ENCODE assay signal across 10 cellular contexts in the genomic region with DNA sequence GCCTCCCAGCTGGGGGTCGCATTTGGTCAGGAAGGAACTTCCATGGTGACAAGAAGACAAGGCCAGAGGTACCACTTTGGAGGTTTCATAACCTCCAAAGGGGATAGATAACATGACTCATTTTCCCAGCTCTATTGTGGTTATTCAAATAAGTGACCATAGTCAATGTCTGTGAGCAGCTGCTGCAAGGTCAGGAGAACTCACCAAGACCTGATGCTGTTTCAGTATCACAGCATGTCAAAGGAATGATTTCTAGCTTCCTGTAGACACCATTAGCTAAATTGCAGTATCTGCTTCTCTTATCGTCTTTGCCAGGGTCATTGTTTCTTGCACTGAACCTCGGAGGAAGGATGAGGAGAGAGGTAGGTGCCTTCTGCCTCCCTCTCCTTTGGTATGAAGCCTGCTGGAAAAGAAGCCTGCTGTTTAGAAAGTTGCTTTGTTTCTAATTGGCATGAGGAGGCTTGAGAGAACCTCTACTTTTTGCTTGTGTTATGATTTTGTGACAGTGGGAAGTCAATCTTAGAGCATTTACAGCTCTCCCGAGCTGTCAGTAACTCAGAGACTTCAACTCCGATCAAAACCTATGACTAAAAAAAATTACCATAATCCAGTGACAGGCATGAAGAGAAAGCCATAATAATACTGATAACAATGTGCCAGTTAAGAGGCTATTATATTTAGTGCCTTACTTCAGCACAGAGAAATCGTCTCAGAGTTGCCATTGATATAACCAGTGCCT. TPM values are rescaled to one million over a fixed set of nuclear protein-coding genes. Genes with fewer than 3 reads are reported as not detected.
A peak's percentile ranks its signal among the peaks of the same experiment; 100 is the strongest.
DNase-seq lines count a peak whose midpoint lies in the region; ATAC-seq lines count a peak whose summit lies in the region.
"Had no signal": no experiment of that assay in that cellular context is flagged by ENCODE, and none has a peak within 500 bp of the region (broad histone marks: within the 10 kb centered on the region; RNA-seq: fewer than 3 reads in every experiment).

No MANE protein-coding gene starts in this region.

- H4K5ac ChIP-seq in mesendoderm (ENCODE audit: low read length): no peak overlapping the region

- H3K56ac ChIP-seq in mesendoderm (ENCODE audit: low read length): no peak overlapping the region

- H2BK5ac ChIP-seq in mesendoderm (ENCODE audit: low read length): no peak overlapping the region

- H3K4me3 Mint-ChIP-seq in activated CD8-positive, alpha-beta memory T cell treated with anti-CD3 and anti-CD28 coated beads, Interleukin-2, amount 10 ng/mL, durations not matched to agents 7 days and 5 days: no peak overlapping the region
- H3K4me3 Mint-ChIP-seq: activated CD4-positive, alpha-beta T cell treated with anti-CD3 and anti-CD28 coated beads, Interleukin-2, amount 10 ng/mL, durations not matched to agents 7 days and 5 days had no signal

- H3K18ac ChIP-seq in mesendoderm (ENCODE audit: low read length): no peak overlapping the region

- H2BK120ac ChIP-seq in mesendoderm (ENCODE audit: low read depth, low read length): no peak overlapping the region

- H3K9me3 Mint-ChIP-seq in activated CD8-positive, alpha-beta memory T cell treated with anti-CD3 and anti-CD28 coated beads, Interleukin-2, amount 10 ng/mL, durations not matched to agents 7 days and 5 days (ENCODE audit: low read depth): no peaks in the 10 kb centered on the region
- H3K9me3 Mint-ChIP-seq: activated CD4-positive, alpha-beta T cell treated with anti-CD3 and anti-CD28 coated beads, Interleukin-2, amount 10 ng/mL, durations not matched to agents 7 days and 5 days had no signal

- H3K23ac ChIP-seq in mesendoderm (ENCODE audit: low read length): peak overlapping the region; percentile 31

- no peak overlapping the region for H3K4ac ChIP-seq in mesendoderm (ENCODE audit: low read depth, low read length)

- peaks cover 9% of the 10 kb centered on the region for H3K27me3 Mint-ChIP-seq in activated CD8-positive, alpha-beta memory T cell treated with anti-CD3 and anti-CD28 coated beads, Interleukin-2, amount 10 ng/mL, durations not matched to agents 7 days and 5 days

- H3K27ac Mint-ChIP-seq in activated CD8-positive, alpha-beta memory T cell treated with anti-CD3 and anti-CD28 coated beads, Interleukin-2, amount 10 ng/mL, durations not matched to agents 7 days and 5 days: no peak overlapping the region
- H3K27ac Mint-ChIP-seq: activated CD4-positive, alpha-beta T cell treated with anti-CD3 and anti-CD28 coated beads, Interleukin-2, amount 10 ng/mL, durations not matched to agents 7 days and 5 days had no signal

- H3K4me1 ChIP-seq in mesendoderm (ENCODE audit: control insufficient read depth, low read depth, low read length): peaks cover 13% of the 10 kb centered on the region

- no peak overlapping the region for H4K8ac ChIP-seq in mesendoderm (ENCODE audit: low read depth, low read length)

- peak; percentile 73 for DNase-seq in mesendoderm
- DNase-seq in KG1 (lab: John Stamatoyannopoulos, UW): no peak
- DNase-seq in activated CD8-positive, alpha-beta memory T cell treated with anti-CD3 and anti-CD28 coated beads, Interleukin-2, amount 10 ng/mL, durations not matched to agents 7 days and 5 days: no peak
- no peak for DNase-seq in LoVo (ENCODE audit: low spot score)
- no peak for DNase-seq in amniotic stem cell (lab: John Stamatoyannopoulos, UW)
- DNase-seq: activated CD4-positive, alpha-beta T cell treated with anti-CD3 and anti-CD28 coated beads, Interleukin-2, amount 10 ng/mL, durations not matched to agents 7 days and 5 days; PC-3 had no signal

- CTCF ChIA-PET in activated CD8-positive, alpha-beta memory T cell treated with anti-CD3 and anti-CD28 coated beads, Interleukin-2, amount 10 ng/mL, durations not matched to agents 7 days and 5 days (lab: Charles Lee): no interaction called here

- no peak overlapping the region for H3K4me2 ChIP-seq in mesendoderm (ENCODE audit: low read length)

- ATAC-seq in GM18873 (IDR thresholded peaks at IDR 0.05; ENCODE audit: low FRiP score, unreplicated experiment) (peak; percentile 83), GM21786 (IDR thresholded peaks at IDR 0.05; ENCODE audit: unreplicated experiment) (peak; percentile 80), HG03457 (IDR thresholded peaks at IDR 0.05; ENCODE audit: unreplicated experiment) (peak; percentile 73)
- no peak for ATAC-seq in activated CD8-positive, alpha-beta memory T cell treated with anti-CD3 and anti-CD28 coated beads, Interleukin-2, amount 10 ng/mL, durations not matched to agents 7 days and 5 days
- ATAC-seq: PC-3 had no signal

- H3K36me3 ChIP-seq in mesendoderm (ENCODE audit: control insufficient read depth, insufficient read depth, low read length): no peaks in the 10 kb centered on the region

- no peak overlapping the region for H3K27ac ChIP-seq in mesendoderm (ENCODE audit: low read depth, low read length)

- no peaks in the 10 kb centered on the region for H3K4me1 Mint-ChIP-seq in activated CD8-positive, alpha-beta memory T cell treated with anti-CD3 and anti-CD28 coated beads, Interleukin-2, amount 10 ng/mL, durations not matched to agents 7 days and 5 days
- H3K4me1 Mint-ChIP-seq: activated CD4-positive, alpha-beta T cell treated with anti-CD3 and anti-CD28 coated beads, Interleukin-2, amount 10 ng/mL, durations not matched to agents 7 days and 5 days had no signal

- no peak overlapping the region for H2AK5ac ChIP-seq in mesendoderm (ENCODE audit: low read length)

- WGBS in mesendoderm (ENCODE audit: extremely low coverage, insufficient coverage, low lambda C conversion rate): no CpG with 5 or more reads among the region's 6 CpGs

- H3K27me3 ChIP-seq in mesendoderm (ENCODE audit: insufficient read depth, low read length, poor library complexity): no peaks in the 10 kb centered on the region

- no peaks in the 10 kb centered on the region for H3K36me3 Mint-ChIP-seq in activated CD8-positive, alpha-beta memory T cell treated with anti-CD3 and anti-CD28 coated beads, Interleukin-2, amount 10 ng/mL, durations not matched to agents 7 days and 5 days

- no peak overlapping the region for H3K4me3 ChIP-seq in mesendoderm (ENCODE audit: low read length)

- no peaks in the 10 kb centered on the region for H3K79me1 ChIP-seq in mesendoderm (ENCODE audit: low read length)

- no peak overlapping the region for H2BK15ac ChIP-seq in mesendoderm (replicated peaks; ENCODE audit: low read depth)

- no peak overlapping the region for H3K9ac ChIP-seq in mesendoderm (ENCODE audit: low read length)

- H3K79me2 ChIP-seq in mesendoderm (ENCODE audit: control insufficient read depth, insufficient read depth, low read length): no peaks in the 10 kb centered on the region

RNA-seq across cellular contexts. Expression of a gene that starts 38.0 kb away (rescaled TPM):
- polyA plus RNA-seq in mesendoderm (2013, experiment 1 of 2): 9.5 TPM
- 10.1 TPM for polyA plus RNA-seq in mesendoderm (2013, experiment 2 of 2)
- total RNA-seq in activated CD8-positive, alpha-beta memory T cell treated with anti-CD3 and anti-CD28 coated beads, Interleukin-2, amount 10 ng/mL, durations not matched to agents 7 days and 5 days: 10 to 100 TPM; 14.1 to 17.9 TPM
